14 cellular contexts compared by ENCODE assay signal in genomic region chr7:74299401-74299800, GRCh38. TPM values are rescaled to one million over a fixed set of nuclear protein-coding genes. Genes with fewer than 3 reads are reported as not detected.
A peak's percentile ranks its signal among the peaks of the same experiment; 100 is the strongest.
DNase-seq lines count a peak whose midpoint lies in the region; ATAC-seq and TF ChIP-seq lines count a peak whose summit lies in the region.
"Had no signal": no experiment of that assay in that cellular context is flagged by ENCODE, and none has a peak within 500 bp of the region (broad histone marks: within the 10 kb centered on the region; RNA-seq: fewer than 3 reads in every experiment).

No MANE protein-coding gene starts in this region.

- H3F3A ChIP-seq in GM23248 (ENCODE audit: insufficient read depth): 0 out of 2 replicates have a peak, but pooled peaks cover under 1% of the 10 kb centered on the region

- H3K27me3 ChIP-seq in upper lobe of right lung: no peaks in the 10 kb centered on the region
- no peaks in the 10 kb centered on the region for H3K27me3 ChIP-seq in GM23248 (replicated peaks; ENCODE audit: insufficient read depth)
- no peaks in the 10 kb centered on the region for H3K27me3 ChIP-seq in effector memory CD4-positive, alpha-beta T cell (replicated peaks; ENCODE audit: control insufficient read depth, insufficient read depth, low read length, poor library complexity, severe bottlenecking)

- CTCF ChIA-PET in RWPE1 (lab: Yijun Ruan, JAX): no interaction called here

- H3K9me3 ChIP-seq in upper lobe of right lung (no peaks in the 10 kb centered on the region), GM23248 (ENCODE audit: low read depth) (no peaks in the 10 kb centered on the region)
- no peaks in the 10 kb centered on the region for H3K9me3 ChIP-seq in effector memory CD4-positive, alpha-beta T cell (ENCODE audit: control insufficient read depth, low read length)
- H3K9me3 ChIP-seq: Caco-2 had no signal

- H3K9ac ChIP-seq in GM23248: no peak overlapping the region

- TF ChIP-seq CTCF in RWPE1 (conservative IDR thresholded peaks at IDR 0.05; ENCODE audit: low read depth) (no peak), upper lobe of right lung (IDR thresholded peaks at IDR 0.05) (no peak)

- in situ Hi-C loops in GM23248 (cut with MboI): no loop called here

- H3K27ac ChIP-seq in RWPE1 (peak overlapping the region; percentile 70), upper lobe of right lung (no peak overlapping the region), GM23248 (no peak overlapping the region)
- no peak overlapping the region for H3K27ac ChIP-seq in effector memory CD4-positive, alpha-beta T cell (ENCODE audit: insufficient read depth, low read length, poor library complexity, severe bottlenecking)

- H3K79me2 ChIP-seq in GM23248 (ENCODE audit: insufficient read depth): peaks cover 100% of the 10 kb centered on the region

- H3K4me3 ChIP-seq in upper lobe of right lung (no peak overlapping the region), GM23248 (no peak overlapping the region)
- no peak overlapping the region for H3K4me3 ChIP-seq in effector memory CD4-positive, alpha-beta T cell (ENCODE audit: insufficient read depth, low read depth, low read length, poor library complexity, severe bottlenecking)

- no peaks in the 10 kb centered on the region; the same call in 1 of the 2 replicates for H4K20me1 ChIP-seq in GM23248 (ENCODE audit: insufficient read depth)

- POLR2A ChIA-PET in RWPE1 (lab: Yijun Ruan, JAX; ENCODE audit: low non-redundant PET): no interaction called here

- no peaks in the 10 kb centered on the region for H3K36me3 ChIP-seq in upper lobe of right lung
- H3K36me3 ChIP-seq in GM23248 (ENCODE audit: low read depth): no peaks in the 10 kb centered on the region
- no peaks in the 10 kb centered on the region for H3K36me3 ChIP-seq in effector memory CD4-positive, alpha-beta T cell (ENCODE audit: control insufficient read depth, insufficient read depth, low read length)

- peak; percentile 54 for ATAC-seq in upper lobe of right lung
- ATAC-seq: CD8-positive, alpha-beta T cell had no signal

- WGBS in GM23248 (ENCODE audit: low coverage in 1 of 2, low lambda C conversion rate in 2 of 2, missing lambda C conversion rate in 2 of 2), 2 experiments: 91 to 93% methylated on average over 8 of the region's 8 CpGs

- H3K4me2 ChIP-seq in GM23248 (ENCODE audit: unreplicated experiment): no peak overlapping the region

- H3K4me1 ChIP-seq in upper lobe of right lung (peaks cover 9% of the 10 kb centered on the region), GM23248 (ENCODE audit: insufficient read depth) (peaks cover 3% of the 10 kb centered on the region)
- no peaks in the 10 kb centered on the region for H3K4me1 ChIP-seq in effector memory CD4-positive, alpha-beta T cell (ENCODE audit: control insufficient read depth, insufficient read depth, low read length, poor library complexity, severe bottlenecking)

- H3K9me2 ChIP-seq in GM23248 (ENCODE audit: insufficient read depth): no peaks in the 10 kb centered on the region

- intact Hi-C loops in upper lobe of right lung (cut with DNase I): no loop called here

- H2AFZ ChIP-seq in GM23248: no peak overlapping the region

- DNase-seq in CD1c-positive myeloid dendritic cell (ENCODE audit: extremely low spot score) (peak; percentile 78), D341Med (ENCODE audit: low spot score) (peak; percentile 24), RWPE1 (ENCODE audit: low spot score) (no peak), upper lobe of right lung (no peak), GM23248 (no peak)
- DNase-seq in effector memory CD4-positive, alpha-beta T cell: no peak
- DNase-seq: C1 segment of cervical spinal cord; Caco-2; CD4-positive, CD25-positive, alpha-beta regulatory T cell; CD8-positive, alpha-beta T cell; DMS 273 treated with DMSO at 0.1 percent for 48 hours; DMS79; GDM1; H7 had no signal

RNA-seq across cellular contexts. Expression of gene CLIP2, which starts 10.2 kb away (rescaled TPM):
- 24.3 TPM for total RNA-seq in upper lobe of right lung
- total RNA-seq in GM23248 (2014; rRNA removed; shearing (Covaris generic)): 40.7 and 49.4 TPM in 2 replicates
- polyA plus RNA-seq in GM23248 (2016; fragmentation: Nextera tagmentation; extraction: Ambion mirVana): 13.0 and 13.2 TPM in 2 replicates

RNA-seq across cellular contexts. Expression of gene RFC2, which starts 45.2 kb away (rescaled TPM):
- total RNA-seq in upper lobe of right lung: 16.3 TPM
- total RNA-seq in GM23248 (2014; rRNA removed; shearing (Covaris generic)): 15.9 and 23.1 TPM in 2 replicates
- 33.2 and 34.6 TPM in 2 replicates for polyA plus RNA-seq in GM23248 (2016; fragmentation: Nextera tagmentation; extraction: Ambion mirVana)

Comparison
In these comparisons a context has a peak if more than half of its experiments do, and no peak if none do; other contexts are left out.
1. DNase-seq: peak in CD1c-positive myeloid dendritic cell (single experiment) and D341Med (single experiment); none in RWPE1 (single experiment), upper lobe of right lung (single experiment), GM23248 (single experiment) and effector memory CD4-positive, alpha-beta T cell (0 of 3).